Comparison of ENCODE assay signal across 8 cellular contexts in the genomic region with DNA sequence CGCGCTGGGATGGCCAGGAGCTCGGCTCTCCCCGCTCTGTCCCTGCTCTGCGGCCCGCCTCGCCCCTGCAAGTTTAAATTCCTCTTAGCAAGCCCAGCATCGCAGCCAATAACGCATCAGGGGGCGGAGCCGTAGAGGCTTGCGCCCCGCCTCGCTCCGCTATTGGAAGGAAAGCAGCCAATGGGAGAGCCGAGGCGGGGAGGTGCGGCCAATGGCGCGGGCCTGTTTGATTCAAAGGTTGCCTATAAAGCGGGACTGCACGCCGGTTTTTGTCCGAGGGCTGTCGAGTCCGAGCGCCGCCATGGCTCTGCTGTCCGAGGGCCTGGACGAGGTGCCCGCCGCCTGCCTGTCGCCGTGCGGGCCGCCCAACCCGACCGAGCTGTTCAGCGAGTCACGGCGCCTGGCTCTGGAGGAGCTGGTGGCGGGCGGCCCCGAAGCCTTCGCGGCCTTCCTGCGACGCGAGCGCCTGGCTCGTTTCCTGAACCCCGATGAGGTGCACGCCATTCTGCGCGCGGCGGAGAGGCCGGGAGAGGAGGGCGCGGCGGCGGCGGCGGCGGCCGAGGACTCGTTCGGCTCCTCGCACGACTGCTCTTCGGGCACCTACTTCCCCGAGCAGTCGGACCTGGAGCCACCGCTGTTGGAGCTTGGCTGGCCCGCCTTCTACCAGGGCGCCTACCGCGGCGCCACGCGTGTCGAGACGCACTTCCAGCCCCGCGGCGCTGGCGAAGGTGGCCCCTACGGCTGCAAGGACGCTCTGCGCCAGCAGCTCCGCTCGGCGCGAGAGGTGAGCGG. TPM values are rescaled to one million over a fixed set of nuclear protein-coding genes. Genes with fewer than 3 reads are reported as not detected.
DNase-seq lines count a peak whose midpoint lies in the region; ATAC-seq and TF ChIP-seq lines count a peak whose summit lies in the region.

Gene FAM83D, plus strand, starts transcription at position 276 of the 792 bp plus-strand sequence. Its CDS starts 26 bp downstream, at position 302.

- no peak for TF ChIP-seq CTCF in Calu3 (IDR thresholded peaks at IDR 0.05; ENCODE audit: unreplicated experiment)

- H3K27me3 ChIP-seq in HUES48 (ENCODE audit: control insufficient read depth, insufficient read depth, low read length): no peaks in the 10 kb centered on the region
- no peaks in the 10 kb centered on the region for H3K27me3 ChIP-seq in NT2/D1 (ENCODE audit: insufficient read depth, insufficient read length)

- intact Hi-C loops in Calu3 (cut with micrococcal nuclease; ENCODE audit: unreplicated experiment): loop anchor here (1.0 kb wide), 1 partner anchor 122 kb away; no protein-coding TSS in a partner anchor

- in situ Hi-C loops in endometrial microvascular endothelial cells (cut with HindIII; ENCODE audit: inconsistent ontology term, low pct_unique_long_range_greater_than_20kb, low sequenced_read_pairs): no loop called here

- peaks cover 3% of the 10 kb centered on the region for H3K9me3 Mint-ChIP-seq in Calu3 (ENCODE audit: low read depth, unreplicated experiment)

- 0 to 1% methylated on average over 71 to 72 of the region's 95 CpGs for WGBS in mesodermal cell (ENCODE audit: insufficient coverage in 2 of 2), 2 experiments

- H3K27ac ChIP-seq in HUES48 (ENCODE audit: low read depth, low read length) (peak within 1 kb of the TSS; percentile 70), mesodermal cell (ENCODE audit: low read depth, low read length, severe bottlenecking) (peak within 1 kb of the TSS; percentile 23)

- peak; percentile 90 for ATAC-seq in GM21423 (IDR thresholded peaks at IDR 0.05; ENCODE audit: unreplicated experiment)

- no TSS peak for BruUV-seq in Calu3 (replicated peaks; lab: Mats Ljungman, UMichigan)

- DNase-seq in Calu3 (peak; percentile 100), NT2/D1 (ENCODE audit: low read depth, low spot score) (peak; percentile 99)
- DNase-seq in activated CD8-positive, alpha-beta memory T cell treated with anti-CD3 and anti-CD28 coated beads for 48 hours (ENCODE audit: low read depth in 2 of 3, low spot score in 2 of 3): peak; percentile 87 to 97 (median 91)
- DNase-seq in stimulated activated CD8-positive, alpha-beta memory T cell treated with anti-CD3 and anti-CD28 coated beads, Interleukin-15, amount 100 ng/mL, for 24 hours (ENCODE audit: low read depth): peak; percentile 90

- peak within 1 kb of the TSS; percentile 78 for H3K4me3 Mint-ChIP-seq in Calu3 (ENCODE audit: low read depth, unreplicated experiment)

- H3K27me3 Mint-ChIP-seq in Calu3 (ENCODE audit: unreplicated experiment): peaks cover 5% of the 10 kb centered on the region

- peaks cover 48% of the 10 kb centered on the region for H3K36me3 Mint-ChIP-seq in Calu3 (ENCODE audit: insufficient read depth, unreplicated experiment)

- peak within 1 kb of the TSS; percentile 75 for H3K27ac Mint-ChIP-seq in Calu3 (ENCODE audit: unreplicated experiment)

- H3K4me3 ChIP-seq in HUES48 (ENCODE audit: low read depth, low read length): peak within 1 kb of the TSS; percentile 96
- peak within 1 kb of the TSS; percentile 96 for H3K4me3 ChIP-seq in NT2/D1 (ENCODE audit: insufficient read length, low read depth)
- peak within 1 kb of the TSS; percentile 85 for H3K4me3 ChIP-seq in mesodermal cell (ENCODE audit: extremely low read depth, insufficient read depth, low read length, poor library complexity, severe bottlenecking)

- H3K4me1 Mint-ChIP-seq in Calu3 (ENCODE audit: low read depth, unreplicated experiment): peaks cover 47% of the 10 kb centered on the region

- CTCF ChIA-PET in Calu3 (lab: Charles Lee): interaction anchor here (0.6 to 1.8 kb wide), 13 partner anchors 18 to 161 kb away, joined by 3 to 14 read pairs (median 3); partner anchors contain the start of gene DHX35

- no peaks in the 10 kb centered on the region for H3K9me3 ChIP-seq in HUES48 (ENCODE audit: control insufficient read depth, insufficient read depth, low read length)
- no peaks in the 10 kb centered on the region for H3K9me3 ChIP-seq in NT2/D1 (ENCODE audit: insufficient read depth, low read length)
- H3K9me3 ChIP-seq in mesodermal cell (ENCODE audit: control insufficient read depth, low read length): no peaks in the 10 kb centered on the region

- H3K9ac ChIP-seq in HUES48 (ENCODE audit: low read depth, low read length) (peak within 1 kb of the TSS; percentile 85), NT2/D1 (ENCODE audit: insufficient read length, low read depth) (peak within 1 kb of the TSS; percentile 97)

- H3K36me3 ChIP-seq in HUES48 (ENCODE audit: control insufficient read depth, insufficient read depth, low read length): peaks cover 16% of the 10 kb centered on the region; the same call in 1 of the 2 replicates
- H3K36me3 ChIP-seq in NT2/D1 (ENCODE audit: insufficient read depth, insufficient read length, low read length): peaks cover 30% of the 10 kb centered on the region
- peaks cover 12% of the 10 kb centered on the region for H3K36me3 ChIP-seq in mesodermal cell (ENCODE audit: control insufficient read depth, insufficient read depth, low read length)

- H3K4me1 ChIP-seq in HUES48 (ENCODE audit: control insufficient read depth, insufficient read depth, low read length) (peaks cover 10% of the 10 kb centered on the region; the same call in 1 of the 2 replicates), NT2/D1 (ENCODE audit: insufficient read depth, insufficient read length) (peaks cover 10% of the 10 kb centered on the region), mesodermal cell (ENCODE audit: control insufficient read depth, insufficient read depth, low read length, poor library complexity, severe bottlenecking) (no peaks in the 10 kb centered on the region)

RNA-seq across cellular contexts. Expression of gene FAM83D, which starts in this region (rescaled TPM):
- 73.0 and 84.0 TPM in 2 replicates for total RNA-seq in Calu3 (2022)
- total RNA-seq in endometrial microvascular endothelial cells (ENCODE audit: inconsistent ontology term): 61.5 TPM
- 26.3 TPM for polyA plus RNA-seq in mesodermal cell (2013, experiment 1 of 2)
- 27.9 TPM for polyA plus RNA-seq in mesodermal cell (2013, experiment 2 of 2)

Comparison
In these comparisons a context has a peak if more than half of its experiments do, and no peak if none do; other contexts are left out.
1. Peak in every context shown above with its lines: DNase-seq, ATAC-seq, H3K4me3 ChIP-seq and H3K27ac ChIP-seq.